In the genomic region with DNA sequence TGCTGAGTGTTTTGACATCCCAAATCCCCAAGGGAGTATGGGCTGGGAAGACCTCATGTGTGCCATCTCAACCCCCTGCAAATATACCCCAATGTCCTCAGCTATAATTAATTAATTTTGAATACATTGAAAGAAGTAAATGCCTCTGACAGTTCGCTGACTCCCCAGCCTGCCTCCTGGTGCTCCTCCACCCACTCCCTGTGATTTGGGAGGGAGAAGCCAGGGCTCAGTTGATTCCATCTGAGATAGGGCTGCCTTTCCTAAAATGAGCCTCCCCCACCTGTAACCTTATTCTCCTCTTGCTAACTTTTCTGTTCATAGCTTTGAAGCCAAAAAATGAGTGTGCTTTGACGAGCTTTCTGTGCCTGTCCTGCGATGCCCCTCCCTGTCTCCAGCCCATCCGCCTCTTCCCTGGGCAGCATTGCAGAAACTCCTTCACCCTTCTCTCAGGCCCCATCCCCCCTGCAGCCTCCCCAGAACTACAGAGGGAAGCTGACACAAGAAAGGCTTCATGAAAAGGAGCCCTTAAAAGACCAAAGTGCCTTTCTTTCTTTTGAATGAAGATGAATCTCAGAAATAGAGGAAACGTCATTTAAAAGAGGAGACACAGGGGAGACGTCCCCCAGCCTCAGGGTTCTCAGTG, we compare ENCODE assay signal across 14 cellular contexts.
"Had no signal": no experiment of that assay in that cellular context is flagged by ENCODE, and none has a peak within 500 bp of the region (broad histone marks: within the 10 kb centered on the region; RNA-seq: fewer than 3 reads in every experiment).

No MANE protein-coding gene starts in this region.

- H3K27ac ChIP-seq: esophagus muscularis mucosa, left ventricle myocardium inferior, spleen, transverse colon had no signal

- H3K36me3 ChIP-seq: esophagus muscularis mucosa, left ventricle myocardium inferior, spleen, transverse colon had no signal

- ATAC-seq: activated T-cell treated with anti-CD3 and anti-CD28 coated beads, Interleukin-2, amount 50 U/mL, for 72 hours; right cardiac atrium; stimulated activated memory B cell treated with anti-CD40 and anti-IgM and Interleukin-4, amounts not matched to agents 10 μg/mL and 1 μg/mL and 100 μg/mL, for 72 hours had no signal

- H3K9me3 ChIP-seq: esophagus muscularis mucosa, left ventricle myocardium inferior, spleen, transverse colon had no signal

- H3K27me3 ChIP-seq: esophagus muscularis mucosa, transverse colon had no signal

- H3K4me3 ChIP-seq: esophagus muscularis mucosa, left ventricle myocardium inferior, spleen, transverse colon had no signal

- H3K4me1 ChIP-seq: left ventricle myocardium inferior, spleen, transverse colon had no signal

- DNase-seq: activated CD4-positive, alpha-beta memory T cell treated with anti-CD3 and anti-CD28 coated beads for 36 hours; activated CD4-positive, alpha-beta T cell treated with anti-CD3 and anti-CD28 coated beads for 1 hour; activated CD8-positive, alpha-beta memory T cell treated with anti-CD3 and anti-CD28 coated beads, Interleukin-2, amount 50 U/mL, for 4 hours; activated T-cell treated with anti-CD3 and anti-CD28 coated beads, Interleukin-2, amount 50 U/mL, for 72 hours; kidney; left ventricle myocardium inferior; mesenchymal stem cell; posterior cingulate gyrus; right cardiac atrium; spleen; stimulated activated CD4-positive, alpha-beta T cell treated with anti-CD3 and anti-CD28 coated beads, Interleukin-1b, Interleukin-23, amount 100 ng/mL, for 48 hours; transverse colon had no signal
